1 cellular context compared by ENCODE assay signal in genomic region chr2:64643838-64644219, GRCh38.
TF ChIP-seq lines count a peak whose summit lies in the region.

No MANE protein-coding gene starts in this region.

TF ChIP-seq in K562, 482 proteins besides CTCF, POLR2A, EP300 and RAD21 (continued from another document):
- TF ChIP-seq ZNF592 (IDR thresholded peaks at IDR 0.05), result peak; percentile 21; the same call in 1 of the 2 replicates
- no peak for TF ChIP-seq ETS2 (tag; IDR thresholded peaks at IDR 0.05; ENCODE audit: borderline replicate concordance, poor library complexity, severe bottlenecking)
- no peak for TF ChIP-seq ZBTB8A (IDR thresholded peaks at IDR 0.05; ENCODE audit: partially characterized antibody)
- no peak for TF ChIP-seq RFX7 (CRISPR knock-in tag; IDR thresholded peaks at IDR 0.05)
- no peak for TF ChIP-seq ILF3 (IDR thresholded peaks at IDR 0.05; ENCODE audit: borderline replicate concordance)
- TF ChIP-seq SETDB1 (IDR thresholded peaks at IDR 0.05; ENCODE audit: low read length), result no peak
- TF ChIP-seq POLR2H (tag; IDR thresholded peaks at IDR 0.05; ENCODE audit: low read depth), result no peak
- no peak for TF ChIP-seq ZBED1 (IDR thresholded peaks at IDR 0.05)
- no peak for TF ChIP-seq TFE3 (CRISPR knock-in tag; IDR thresholded peaks at IDR 0.05)
- no peak for TF ChIP-seq ZNF699 (CRISPR knock-in tag; IDR thresholded peaks at IDR 0.05; ENCODE audit: insufficient replicate concordance)
- 0 out of 2 replicates have a peak, but pooled peaks have one; percentile 33 for TF ChIP-seq SMAD4 (CRISPR knock-in tag; conservative IDR thresholded peaks at IDR 0.05)
- TF ChIP-seq MTA2 (IDR thresholded peaks at IDR 0.05; ENCODE audit: low read depth), result no peak
- no peak for TF ChIP-seq AFF4 (CRISPR knock-in tag; IDR thresholded peaks at IDR 0.05)
- TF ChIP-seq KAT7 (CRISPR knock-in tag; IDR thresholded peaks at IDR 0.05; ENCODE audit: borderline replicate concordance), result 0 out of 2 replicates have a peak, but pooled peaks have one; percentile 37
- no peak for TF ChIP-seq ZNF41 (CRISPR knock-in tag; conservative IDR thresholded peaks at IDR 0.05)
- no peak for TF ChIP-seq ZNF23 (CRISPR knock-in tag; IDR thresholded peaks at IDR 0.05)
- TF ChIP-seq SMAD2 (IDR thresholded peaks at IDR 0.05; ENCODE audit: low read depth, low read length), result no peak
- no peak for TF ChIP-seq HIVEP1 (CRISPR knock-in tag; IDR thresholded peaks at IDR 0.05)
- no peak for TF ChIP-seq TEAD4 (IDR thresholded peaks at IDR 0.05; ENCODE audit: low read length)
- no peak for TF ChIP-seq TEAD4 (CRISPR knock-in tag; IDR thresholded peaks at IDR 0.05; ENCODE audit: borderline replicate concordance)
TF ChIP-seq in K562: peak in this region for 12.
